Comparison of ENCODE assay signal across 1 cellular context in the genomic region with DNA sequence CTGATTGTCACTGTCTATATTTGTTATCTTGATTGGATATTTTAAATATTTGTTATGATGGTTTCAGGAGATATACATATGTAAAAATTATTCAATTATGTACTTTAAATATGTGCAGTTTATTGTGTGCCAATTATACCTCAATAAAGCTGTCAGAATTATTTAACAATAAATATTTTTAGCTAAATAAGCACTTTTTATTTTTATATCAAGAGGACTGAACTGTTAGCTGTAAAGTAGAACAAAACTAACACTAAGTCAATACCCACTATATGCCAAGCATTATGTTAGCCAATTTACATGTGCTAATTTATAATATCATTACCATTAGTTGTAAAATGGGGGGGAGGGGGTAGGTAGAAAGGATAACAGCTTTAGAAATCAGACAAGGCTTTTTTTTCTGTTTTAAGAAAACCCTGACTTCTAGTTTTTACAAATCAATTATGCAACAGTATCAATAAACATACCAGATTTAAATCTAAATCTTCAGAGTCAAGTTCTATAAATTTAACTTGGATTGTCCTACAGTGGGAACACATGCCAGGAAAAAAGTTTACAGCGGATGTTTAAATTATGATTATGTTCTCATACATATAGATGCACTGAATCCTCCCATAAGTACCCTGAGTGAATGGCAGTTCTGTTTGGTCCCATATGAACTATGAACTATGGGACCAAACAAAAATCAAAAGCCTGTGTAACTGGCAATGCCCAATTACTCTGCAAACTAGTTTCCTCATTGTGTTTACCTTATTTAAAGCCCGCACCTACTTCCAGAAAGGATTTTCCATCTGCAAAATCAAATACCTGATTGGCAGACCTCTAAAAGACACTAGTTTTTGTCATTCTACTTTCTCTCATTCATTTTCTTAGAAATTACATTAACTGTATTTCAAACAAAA.
TF ChIP-seq lines count a peak whose summit lies in the region.

No MANE protein-coding gene starts in this region.

TF ChIP-seq in HepG2, 621 proteins besides CTCF, POLR2A, EP300 and RAD21 (continued from another document and continues in another):
- TF ChIP-seq, protein P1, sequence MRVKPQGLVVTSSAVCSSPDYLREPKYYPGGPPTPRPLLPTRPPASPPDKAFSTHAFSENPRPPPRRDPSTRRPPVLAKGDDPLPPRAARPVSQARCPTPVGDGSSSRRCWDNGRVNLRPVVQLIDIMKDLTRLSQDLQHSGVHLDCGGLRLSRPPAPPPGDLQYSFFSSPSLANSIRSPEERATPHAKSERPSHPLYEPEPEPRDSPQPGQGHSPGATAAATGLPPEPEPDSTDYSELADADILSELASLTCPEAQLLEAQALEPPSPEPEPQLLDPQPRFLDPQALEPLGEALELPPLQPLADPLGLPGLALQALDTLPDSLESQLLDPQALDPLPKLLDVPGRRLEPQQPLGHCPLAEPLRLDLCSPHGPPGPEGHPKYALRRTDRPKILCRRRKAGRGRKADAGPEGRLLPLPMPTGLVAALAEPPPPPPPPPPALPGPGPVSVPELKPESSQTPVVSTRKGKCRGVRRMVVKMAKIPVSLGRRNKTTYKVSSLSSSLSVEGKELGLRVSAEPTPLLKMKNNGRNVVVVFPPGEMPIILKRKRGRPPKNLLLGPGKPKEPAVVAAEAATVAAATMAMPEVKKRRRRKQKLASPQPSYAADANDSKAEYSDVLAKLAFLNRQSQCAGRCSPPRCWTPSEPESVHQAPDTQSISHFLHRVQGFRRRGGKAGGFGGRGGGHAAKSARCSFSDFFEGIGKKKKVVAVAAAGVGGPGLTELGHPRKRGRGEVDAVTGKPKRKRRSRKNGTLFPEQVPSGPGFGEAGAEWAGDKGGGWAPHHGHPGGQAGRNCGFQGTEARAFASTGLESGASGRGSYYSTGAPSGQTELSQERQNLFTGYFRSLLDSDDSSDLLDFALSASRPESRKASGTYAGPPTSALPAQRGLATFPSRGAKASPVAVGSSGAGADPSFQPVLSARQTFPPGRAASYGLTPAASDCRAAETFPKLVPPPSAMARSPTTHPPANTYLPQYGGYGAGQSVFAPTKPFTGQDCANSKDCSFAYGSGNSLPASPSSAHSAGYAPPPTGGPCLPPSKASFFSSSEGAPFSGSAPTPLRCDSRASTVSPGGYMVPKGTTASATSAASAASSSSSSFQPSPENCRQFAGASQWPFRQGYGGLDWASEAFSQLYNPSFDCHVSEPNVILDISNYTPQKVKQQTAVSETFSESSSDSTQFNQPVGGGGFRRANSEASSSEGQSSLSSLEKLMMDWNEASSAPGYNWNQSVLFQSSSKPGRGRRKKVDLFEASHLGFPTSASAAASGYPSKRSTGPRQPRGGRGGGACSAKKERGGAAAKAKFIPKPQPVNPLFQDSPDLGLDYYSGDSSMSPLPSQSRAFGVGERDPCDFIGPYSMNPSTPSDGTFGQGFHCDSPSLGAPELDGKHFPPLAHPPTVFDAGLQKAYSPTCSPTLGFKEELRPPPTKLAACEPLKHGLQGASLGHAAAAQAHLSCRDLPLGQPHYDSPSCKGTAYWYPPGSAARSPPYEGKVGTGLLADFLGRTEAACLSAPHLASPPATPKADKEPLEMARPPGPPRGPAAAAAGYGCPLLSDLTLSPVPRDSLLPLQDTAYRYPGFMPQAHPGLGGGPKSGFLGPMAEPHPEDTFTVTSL (CRISPR knock-in tag; IDR thresholded peaks at IDR 0.05; ENCODE audit: borderline replicate concordance), result peak; percentile 93; the same call in 1 of the 2 replicates
- TF ChIP-seq ZNF747 (CRISPR knock-in tag; IDR thresholded peaks at IDR 0.05; ENCODE audit: borderline replicate concordance), result peak; percentile 63; the same call in 1 of the 2 replicates
- TF ChIP-seq NKX3-1 (CRISPR knock-in tag; IDR thresholded peaks at IDR 0.05), result peak; percentile 94; the same call in 1 of the 2 replicates
- TF ChIP-seq THYN1 (CRISPR knock-in tag; IDR thresholded peaks at IDR 0.05; ENCODE audit: borderline replicate concordance, low read depth), result 0 out of 2 replicates have a peak, but pooled peaks have one; percentile 28
- TF ChIP-seq ZNF232 (CRISPR knock-in tag; IDR thresholded peaks at IDR 0.05; ENCODE audit: borderline replicate concordance), result no peak
- peak; percentile 89; the same call in 1 of the 2 replicates for TF ChIP-seq RORA (CRISPR knock-in tag; IDR thresholded peaks at IDR 0.05)
- 0 out of 2 replicates have a peak, but pooled peaks have one; percentile 36 for TF ChIP-seq ARNTL (CRISPR knock-in tag; IDR thresholded peaks at IDR 0.05)
- no peak for TF ChIP-seq SOX6 (IDR thresholded peaks at IDR 0.05)
- TF ChIP-seq SOX6 (CRISPR knock-in tag; IDR thresholded peaks at IDR 0.05), result peak; percentile 90
- no peak for TF ChIP-seq ZNF850 (CRISPR knock-in tag; conservative IDR thresholded peaks at IDR 0.05)
- peak; percentile 93 for TF ChIP-seq HMG20B (CRISPR knock-in tag; conservative IDR thresholded peaks at IDR 0.05)
- peak; percentile 92; the same call in 1 of the 2 replicates for TF ChIP-seq ZKSCAN8 (CRISPR knock-in tag; IDR thresholded peaks at IDR 0.05; ENCODE audit: borderline replicate concordance)
- TF ChIP-seq ZNF616 (CRISPR knock-in tag; IDR thresholded peaks at IDR 0.05; ENCODE audit: low read depth), result no peak
- 0 out of 2 replicates have a peak, but pooled peaks have one; percentile 14 for TF ChIP-seq KLF12 (CRISPR knock-in tag; IDR thresholded peaks at IDR 0.05; ENCODE audit: borderline replicate concordance)
- 0 out of 2 replicates have a peak, but pooled peaks have one; percentile 84 for TF ChIP-seq KLF6 (CRISPR knock-in tag; IDR thresholded peaks at IDR 0.05)
- no peak for TF ChIP-seq ZNF839 (CRISPR knock-in tag; IDR thresholded peaks at IDR 0.05; ENCODE audit: borderline replicate concordance)
- TF ChIP-seq NCOA1 (CRISPR knock-in tag; IDR thresholded peaks at IDR 0.05), result no peak
- TF ChIP-seq ZNF24 (IDR thresholded peaks at IDR 0.05), result peak; percentile 53
- peak; percentile 83 for TF ChIP-seq CREM (IDR thresholded peaks at IDR 0.05)
- no peak for TF ChIP-seq CREM (CRISPR knock-in tag; IDR thresholded peaks at IDR 0.05)
- peak; percentile 83; the same call in 1 of the 2 replicates for TF ChIP-seq HNRNPL (IDR thresholded peaks at IDR 0.05; ENCODE audit: low read depth, low read length)
- peak; percentile 60; the same call in 1 of the 2 replicates for TF ChIP-seq TBX3 (IDR thresholded peaks at IDR 0.05; ENCODE audit: borderline replicate concordance)
- TF ChIP-seq, protein P2, sequence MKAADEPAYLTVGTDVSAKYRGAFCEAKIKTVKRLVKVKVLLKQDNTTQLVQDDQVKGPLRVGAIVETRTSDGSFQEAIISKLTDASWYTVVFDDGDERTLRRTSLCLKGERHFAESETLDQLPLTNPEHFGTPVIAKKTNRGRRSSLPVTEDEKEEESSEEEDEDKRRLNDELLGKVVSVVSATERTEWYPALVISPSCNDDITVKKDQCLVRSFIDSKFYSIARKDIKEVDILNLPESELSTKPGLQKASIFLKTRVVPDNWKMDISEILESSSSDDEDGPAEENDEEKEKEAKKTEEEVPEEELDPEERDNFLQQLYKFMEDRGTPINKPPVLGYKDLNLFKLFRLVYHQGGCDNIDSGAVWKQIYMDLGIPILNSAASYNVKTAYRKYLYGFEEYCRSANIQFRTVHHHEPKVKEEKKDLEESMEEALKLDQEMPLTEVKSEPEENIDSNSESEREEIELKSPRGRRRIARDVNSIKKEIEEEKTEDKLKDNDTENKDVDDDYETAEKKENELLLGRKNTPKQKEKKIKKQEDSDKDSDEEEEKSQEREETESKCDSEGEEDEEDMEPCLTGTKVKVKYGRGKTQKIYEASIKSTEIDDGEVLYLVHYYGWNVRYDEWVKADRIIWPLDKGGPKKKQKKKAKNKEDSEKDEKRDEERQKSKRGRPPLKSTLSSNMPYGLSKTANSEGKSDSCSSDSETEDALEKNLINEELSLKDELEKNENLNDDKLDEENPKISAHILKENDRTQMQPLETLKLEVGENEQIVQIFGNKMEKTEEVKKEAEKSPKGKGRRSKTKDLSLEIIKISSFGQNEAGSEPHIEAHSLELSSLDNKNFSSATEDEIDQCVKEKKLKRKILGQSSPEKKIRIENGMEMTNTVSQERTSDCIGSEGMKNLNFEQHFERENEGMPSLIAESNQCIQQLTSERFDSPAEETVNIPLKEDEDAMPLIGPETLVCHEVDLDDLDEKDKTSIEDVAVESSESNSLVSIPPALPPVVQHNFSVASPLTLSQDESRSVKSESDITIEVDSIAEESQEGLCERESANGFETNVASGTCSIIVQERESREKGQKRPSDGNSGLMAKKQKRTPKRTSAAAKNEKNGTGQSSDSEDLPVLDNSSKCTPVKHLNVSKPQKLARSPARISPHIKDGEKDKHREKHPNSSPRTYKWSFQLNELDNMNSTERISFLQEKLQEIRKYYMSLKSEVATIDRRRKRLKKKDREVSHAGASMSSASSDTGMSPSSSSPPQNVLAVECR (CRISPR knock-in tag; IDR thresholded peaks at IDR 0.05; ENCODE audit: borderline replicate concordance), result no peak; the same call in 1 of the 2 replicates
- TF ChIP-seq, protein P3, sequence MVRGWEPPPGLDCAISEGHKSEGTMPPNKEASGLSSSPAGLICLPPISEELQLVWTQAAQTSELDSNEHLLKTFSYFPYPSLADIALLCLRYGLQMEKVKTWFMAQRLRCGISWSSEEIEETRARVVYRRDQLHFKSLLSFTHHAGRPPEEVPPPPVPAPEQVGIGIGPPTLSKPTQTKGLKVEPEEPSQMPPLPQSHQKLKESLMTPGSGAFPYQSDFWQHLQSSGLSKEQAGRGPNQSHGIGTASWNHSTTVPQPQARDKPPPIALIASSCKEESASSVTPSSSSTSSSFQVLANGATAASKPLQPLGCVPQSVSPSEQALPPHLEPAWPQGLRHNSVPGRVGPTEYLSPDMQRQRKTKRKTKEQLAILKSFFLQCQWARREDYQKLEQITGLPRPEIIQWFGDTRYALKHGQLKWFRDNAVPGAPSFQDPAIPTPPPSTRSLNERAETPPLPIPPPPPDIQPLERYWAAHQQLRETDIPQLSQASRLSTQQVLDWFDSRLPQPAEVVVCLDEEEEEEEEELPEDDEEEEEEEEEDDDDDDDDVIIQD (CRISPR knock-in tag; IDR thresholded peaks at IDR 0.05; ENCODE audit: low read depth), result peak; percentile 96
- TF ChIP-seq ARNT2 (CRISPR knock-in tag; IDR thresholded peaks at IDR 0.05; ENCODE audit: low read depth), result no peak
- peak; percentile 99 for TF ChIP-seq HNF4A (CRISPR knock-in tag; IDR thresholded peaks at IDR 0.05)
- TF ChIP-seq MED1 (CRISPR knock-in tag; IDR thresholded peaks at IDR 0.05), result peak; percentile 81
- no peak for TF ChIP-seq ZBTB2 (CRISPR knock-in tag; IDR thresholded peaks at IDR 0.05; ENCODE audit: low read depth)
- TF ChIP-seq ZNF205 (CRISPR knock-in tag; IDR thresholded peaks at IDR 0.05), result peak; percentile 77; the same call in 1 of the 2 replicates
- peak; percentile 82; the same call in 1 of the 2 replicates for TF ChIP-seq MEIS2 (CRISPR knock-in tag; IDR thresholded peaks at IDR 0.05)
- peak; percentile 20; the same call in 1 of the 2 replicates for TF ChIP-seq NFYC (CRISPR knock-in tag; IDR thresholded peaks at IDR 0.05)
- TF ChIP-seq ARID2 (CRISPR knock-in tag; IDR thresholded peaks at IDR 0.05; ENCODE audit: borderline replicate concordance), result peak; percentile 99
- peak; percentile 85 for TF ChIP-seq IRF2 (CRISPR knock-in tag; IDR thresholded peaks at IDR 0.05)
- peak; percentile 68; the same call in 1 of the 2 replicates for TF ChIP-seq KLF9 (CRISPR knock-in tag; IDR thresholded peaks at IDR 0.05; ENCODE audit: low read depth)
- peak; percentile 74 for TF ChIP-seq RBFOX2 (IDR thresholded peaks at IDR 0.05; ENCODE audit: low read depth, low read length)
- TF ChIP-seq, protein P4, sequence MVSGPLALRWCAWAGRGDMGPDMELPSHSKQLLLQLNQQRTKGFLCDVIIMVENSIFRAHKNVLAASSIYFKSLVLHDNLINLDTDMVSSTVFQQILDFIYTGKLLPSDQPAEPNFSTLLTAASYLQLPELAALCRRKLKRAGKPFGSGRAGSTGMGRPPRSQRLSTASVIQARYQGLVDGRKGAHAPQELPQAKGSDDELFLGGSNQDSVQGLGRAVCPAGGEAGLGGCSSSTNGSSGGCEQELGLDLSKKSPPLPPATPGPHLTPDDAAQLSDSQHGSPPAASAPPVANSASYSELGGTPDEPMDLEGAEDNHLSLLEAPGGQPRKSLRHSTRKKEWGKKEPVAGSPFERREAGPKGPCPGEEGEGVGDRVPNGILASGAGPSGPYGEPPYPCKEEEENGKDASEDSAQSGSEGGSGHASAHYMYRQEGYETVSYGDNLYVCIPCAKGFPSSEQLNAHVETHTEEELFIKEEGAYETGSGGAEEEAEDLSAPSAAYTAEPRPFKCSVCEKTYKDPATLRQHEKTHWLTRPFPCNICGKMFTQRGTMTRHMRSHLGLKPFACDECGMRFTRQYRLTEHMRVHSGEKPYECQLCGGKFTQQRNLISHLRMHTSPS (CRISPR knock-in tag; IDR thresholded peaks at IDR 0.05; ENCODE audit: low read depth), result peak; percentile 84
- TF ChIP-seq ZBTB7B (CRISPR knock-in tag; IDR thresholded peaks at IDR 0.05), result 0 out of 2 replicates have a peak, but pooled peaks have one; percentile 32
- TF ChIP-seq, protein P5, sequence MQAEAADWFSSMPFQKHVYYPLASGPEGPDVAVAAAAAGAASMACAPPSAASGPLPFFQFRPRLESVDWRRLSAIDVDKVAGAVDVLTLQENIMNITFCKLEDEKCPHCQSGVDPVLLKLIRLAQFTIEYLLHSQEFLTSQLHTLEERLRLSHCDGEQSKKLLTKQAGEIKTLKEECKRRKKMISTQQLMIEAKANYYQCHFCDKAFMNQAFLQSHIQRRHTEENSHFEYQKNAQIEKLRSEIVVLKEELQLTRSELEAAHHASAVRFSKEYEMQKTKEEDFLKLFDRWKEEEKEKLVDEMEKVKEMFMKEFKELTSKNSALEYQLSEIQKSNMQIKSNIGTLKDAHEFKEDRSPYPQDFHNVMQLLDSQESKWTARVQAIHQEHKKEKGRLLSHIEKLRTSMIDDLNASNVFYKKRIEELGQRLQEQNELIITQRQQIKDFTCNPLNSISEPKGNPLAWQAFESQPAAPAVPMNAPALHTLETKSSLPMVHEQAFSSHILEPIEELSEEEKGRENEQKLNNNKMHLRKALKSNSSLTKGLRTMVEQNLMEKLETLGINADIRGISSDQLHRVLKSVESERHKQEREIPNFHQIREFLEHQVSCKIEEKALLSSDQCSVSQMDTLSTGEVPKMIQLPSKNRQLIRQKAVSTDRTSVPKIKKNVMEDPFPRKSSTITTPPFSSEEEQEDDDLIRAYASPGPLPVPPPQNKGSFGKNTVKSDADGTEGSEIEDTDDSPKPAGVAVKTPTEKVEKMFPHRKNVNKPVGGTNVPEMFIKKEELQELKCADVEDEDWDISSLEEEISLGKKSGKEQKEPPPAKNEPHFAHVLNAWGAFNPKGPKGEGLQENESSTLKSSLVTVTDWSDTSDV (CRISPR knock-in tag; IDR thresholded peaks at IDR 0.05), result no peak
- peak; percentile 67; the same call in 1 of the 2 replicates for TF ChIP-seq SNAPC2 (CRISPR knock-in tag; IDR thresholded peaks at IDR 0.05)
- peak; percentile 50; the same call in 1 of the 2 replicates for TF ChIP-seq GZF1 (CRISPR knock-in tag; IDR thresholded peaks at IDR 0.05)
- TF ChIP-seq KDM1A (CRISPR knock-in tag; IDR thresholded peaks at IDR 0.05), result peak; percentile 78
- TF ChIP-seq HNF4G (IDR thresholded peaks at IDR 0.05; ENCODE audit: borderline replicate concordance, low read depth, low read length), result peak; percentile 93
- no peak for TF ChIP-seq HNF4G (CRISPR knock-in tag; IDR thresholded peaks at IDR 0.05; ENCODE audit: borderline replicate concordance, low read depth)
